Comparison of ENCODE assay signal across 2 cellular contexts in genomic region chr2:159460227-159460626, GRCh38.
TF ChIP-seq lines count a peak whose summit lies in the region.

No MANE protein-coding gene starts in this region.

TF ChIP-seq in HepG2, 621 proteins besides CTCF, POLR2A, EP300 and RAD21 (continued from another document):
- TF ChIP-seq HES4 (CRISPR knock-in tag; IDR thresholded peaks at IDR 0.05; ENCODE audit: borderline replicate concordance): no peak
- no peak for TF ChIP-seq ZNF629 (CRISPR knock-in tag; conservative IDR thresholded peaks at IDR 0.05)
- TF ChIP-seq HNRNPLL (IDR thresholded peaks at IDR 0.05; ENCODE audit: low read depth, low read length, poor library complexity, severe bottlenecking): no peak
- no peak for TF ChIP-seq SIN3A (IDR thresholded peaks at IDR 0.05; ENCODE audit: borderline replicate concordance, low read depth, low read length)

TF ChIP-seq in K562, 482 proteins besides CTCF, POLR2A, EP300 and RAD21:
- no peak for TF ChIP-seq AFF4 (CRISPR knock-in tag; IDR thresholded peaks at IDR 0.05)
- TF ChIP-seq, protein P1, sequence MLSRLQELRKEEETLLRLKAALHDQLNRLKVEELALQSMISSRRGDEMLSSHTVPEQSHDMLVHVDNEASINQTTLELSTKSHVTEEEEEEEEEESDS (CRISPR knock-in tag; IDR thresholded peaks at IDR 0.05): no peak
- no peak for TF ChIP-seq PHF21A (IDR thresholded peaks at IDR 0.05; ENCODE audit: borderline replicate concordance, low read depth)
- no peak for TF ChIP-seq DPF2 (IDR thresholded peaks at IDR 0.05)
- no peak for TF ChIP-seq HDAC1 (IDR thresholded peaks at IDR 0.05)
- TF ChIP-seq, protein P2, sequence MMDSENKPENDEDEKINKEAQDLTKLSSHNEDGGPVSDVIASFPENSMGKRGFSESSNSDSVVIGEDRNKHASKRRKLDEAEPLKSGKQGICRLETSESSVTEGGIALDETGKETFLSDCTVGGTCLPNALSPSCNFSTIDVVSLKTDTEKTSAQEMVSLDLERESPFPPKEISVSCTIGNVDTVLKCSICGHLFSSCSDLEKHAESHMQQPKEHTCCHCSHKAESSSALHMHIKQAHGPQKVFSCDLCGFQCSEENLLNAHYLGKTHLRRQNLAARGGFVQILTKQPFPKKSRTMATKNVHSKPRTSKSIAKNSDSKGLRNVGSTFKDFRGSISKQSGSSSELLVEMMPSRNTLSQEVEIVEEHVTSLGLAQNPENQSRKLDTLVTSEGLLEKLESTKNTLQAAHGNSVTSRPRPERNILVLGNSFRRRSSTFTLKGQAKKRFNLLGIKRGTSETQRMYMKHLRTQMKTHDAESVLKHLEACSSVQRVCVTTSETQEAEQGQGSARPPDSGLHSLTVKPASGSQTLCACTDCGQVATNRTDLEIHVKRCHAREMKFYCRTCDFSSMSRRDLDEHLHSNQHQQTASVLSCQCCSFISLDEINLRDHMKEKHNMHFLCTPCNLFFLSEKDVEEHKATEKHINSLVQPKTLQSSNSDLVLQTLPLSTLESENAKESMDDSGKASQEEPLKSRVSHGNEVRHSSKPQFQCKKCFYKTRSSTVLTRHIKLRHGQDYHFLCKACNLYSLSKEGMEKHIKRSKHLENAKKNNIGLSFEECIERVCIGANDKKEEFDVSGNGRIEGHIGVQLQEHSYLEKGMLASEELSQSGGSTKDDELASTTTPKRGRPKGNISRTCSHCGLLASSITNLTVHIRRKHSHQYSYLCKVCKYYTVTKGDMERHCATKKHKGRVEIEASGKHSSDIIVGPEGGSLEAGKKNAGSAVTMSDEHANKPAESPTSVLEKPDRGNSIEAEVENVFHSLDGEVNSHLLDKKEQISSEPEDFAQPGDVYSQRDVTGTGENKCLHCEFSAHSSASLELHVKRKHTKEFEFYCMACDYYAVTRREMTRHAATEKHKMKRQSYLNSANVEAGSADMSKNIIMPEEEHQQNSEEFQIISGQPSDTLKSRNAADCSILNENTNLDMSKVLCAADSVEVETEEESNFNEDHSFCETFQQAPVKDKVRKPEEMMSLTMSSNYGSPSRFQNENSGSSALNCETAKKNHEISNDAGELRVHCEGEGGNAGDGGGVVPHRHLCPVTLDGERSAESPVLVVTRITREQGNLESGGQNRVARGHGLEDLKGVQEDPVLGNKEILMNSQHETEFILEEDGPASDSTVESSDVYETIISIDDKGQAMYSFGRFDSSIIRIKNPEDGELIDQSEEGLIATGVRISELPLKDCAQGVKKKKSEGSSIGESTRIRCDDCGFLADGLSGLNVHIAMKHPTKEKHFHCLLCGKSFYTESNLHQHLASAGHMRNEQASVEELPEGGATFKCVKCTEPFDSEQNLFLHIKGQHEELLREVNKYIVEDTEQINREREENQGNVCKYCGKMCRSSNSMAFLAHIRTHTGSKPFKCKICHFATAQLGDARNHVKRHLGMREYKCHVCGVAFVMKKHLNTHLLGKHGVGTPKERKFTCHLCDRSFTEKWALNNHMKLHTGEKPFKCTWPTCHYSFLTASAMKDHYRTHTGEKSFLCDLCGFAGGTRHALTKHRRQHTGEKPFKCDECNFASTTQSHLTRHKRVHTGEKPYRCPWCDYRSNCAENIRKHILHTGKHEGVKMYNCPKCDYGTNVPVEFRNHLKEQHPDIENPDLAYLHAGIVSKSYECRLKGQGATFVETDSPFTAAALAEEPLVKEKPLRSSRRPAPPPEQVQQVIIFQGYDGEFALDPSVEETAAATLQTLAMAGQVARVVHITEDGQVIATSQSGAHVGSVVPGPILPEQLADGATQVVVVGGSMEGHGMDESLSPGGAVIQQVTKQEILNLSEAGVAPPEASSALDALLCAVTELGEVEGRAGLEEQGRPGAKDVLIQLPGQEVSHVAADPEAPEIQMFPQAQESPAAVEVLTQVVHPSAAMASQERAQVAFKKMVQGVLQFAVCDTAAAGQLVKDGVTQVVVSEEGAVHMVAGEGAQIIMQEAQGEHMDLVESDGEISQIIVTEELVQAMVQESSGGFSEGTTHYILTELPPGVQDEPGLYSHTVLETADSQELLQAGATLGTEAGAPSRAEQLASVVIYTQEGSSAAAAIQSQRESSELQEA (IDR thresholded peaks at IDR 0.05; ENCODE audit: low read depth): no peak
- peak; percentile 44; the same call in 1 of the 2 replicates for TF ChIP-seq ZNF316 (IDR thresholded peaks at IDR 0.05)
- no peak for TF ChIP-seq SP2 (IDR thresholded peaks at IDR 0.05; ENCODE audit: extremely low read depth, low read depth, low read length, poor library complexity, severe bottlenecking)
TF ChIP-seq in K562: peak in this region for 1.
